Comparison of ENCODE assay signal across 8 cellular contexts in the genomic region with DNA sequence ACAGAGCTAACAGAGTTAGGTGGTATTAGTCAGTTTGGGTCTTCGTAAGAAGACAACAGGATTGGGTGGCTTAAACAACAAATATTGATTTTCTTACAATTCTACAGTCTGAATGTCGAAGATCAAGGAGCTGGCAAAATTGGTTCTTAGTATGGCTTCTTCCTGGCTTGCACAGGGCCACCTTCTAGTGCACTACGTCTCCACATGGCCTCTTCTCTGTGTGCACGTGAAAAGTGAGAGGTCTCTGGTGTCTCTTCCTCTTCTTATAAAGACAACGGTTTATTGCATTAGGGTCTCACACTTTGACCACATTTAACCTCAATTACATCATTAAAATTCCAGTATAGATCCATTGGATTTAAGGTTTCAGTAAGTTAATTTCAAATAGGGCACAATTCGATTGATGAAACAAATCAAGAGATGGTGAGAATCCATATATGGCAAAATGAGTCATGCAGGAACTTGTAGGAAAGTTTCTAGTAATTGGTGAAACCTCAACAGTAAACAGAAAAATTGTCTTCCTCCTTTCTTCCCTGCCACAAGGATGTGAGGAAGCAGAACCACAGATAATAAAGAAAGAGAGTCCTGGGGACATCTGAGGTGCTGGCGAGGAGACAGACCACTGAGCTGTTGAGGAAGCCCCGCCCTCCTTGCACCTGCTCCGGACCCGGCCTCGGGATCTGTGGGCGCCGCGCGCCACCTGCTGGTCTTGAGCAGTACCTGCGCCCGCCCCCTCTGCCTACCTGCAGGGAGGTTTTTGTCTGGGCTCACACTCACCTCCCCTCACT.
DNase-seq lines count a peak whose midpoint lies in the region; ATAC-seq and TF ChIP-seq lines count a peak whose summit lies in the region.

No MANE protein-coding gene starts in this region.

- DNase-seq in COLO829 (ENCODE audit: low spot score) (peak; percentile 26), NCI-H1694 treated with DMSO at 0.1 percent for 48 hours (lab: John Stamatoyannopoulos, UW) (peak; percentile 42), dorsolateral prefrontal cortex (peak in 2 of 10 donors; percentile 10 to 52), sciatic nerve (ENCODE audit: low spot score) (peak; percentile 61), HCEC 1CT (no peak)
- peak; percentile 71 for DNase-seq in activated CD4-positive, alpha-beta T cell treated with anti-CD3 and anti-CD28 coated beads for 1 hour

- H3K4me3 ChIP-seq in dorsolateral prefrontal cortex = no peak overlapping the region

- intact Hi-C loops in dorsolateral prefrontal cortex (cut with DNase I) = no loop called here
- intact Hi-C loops in sciatic nerve (cut with DNase I) = no loop called here

- ATAC-seq in GM21423 (IDR thresholded peaks at IDR 0.05; ENCODE audit: unreplicated experiment) (peak; percentile 69), sciatic nerve (no peak), HG02852 (IDR thresholded peaks at IDR 0.05; ENCODE audit: unreplicated experiment) (no peak)

- peaks cover 0 to 99% (median 64%) of the 10 kb centered on the region in 45 donors for H3K27me3 ChIP-seq in dorsolateral prefrontal cortex

- no peak overlapping the region for H3K27ac ChIP-seq in dorsolateral prefrontal cortex

- TF ChIP-seq CTCF in dorsolateral prefrontal cortex (IDR thresholded peaks at IDR 0.05 in 54 of 56, conservative IDR thresholded peaks at IDR 0.05 in 2 of 56; ENCODE audit: low read depth in 1 of 56, partially characterized antibody in 56 of 56) = peak in 54 of 56 donors; percentile 20 to 71 (median 52)
